22 cellular contexts compared by ENCODE assay signal in genomic region chr7:45187089-45187945, GRCh38. TPM values are rescaled to one million over a fixed set of nuclear protein-coding genes. Genes with fewer than 3 reads are reported as not detected.
DNase-seq lines count a peak whose midpoint lies in the region; ATAC-seq and TF ChIP-seq lines count a peak whose summit lies in the region.
"Had no signal": no experiment of that assay in that cellular context is flagged by ENCODE, and none has a peak within 500 bp of the region (broad histone marks: within the 10 kb centered on the region; RNA-seq: fewer than 3 reads in every experiment).

No MANE protein-coding gene starts in this region.

- H3K36me3 Mint-ChIP-seq in MCF 10A (ENCODE audit: insufficient read depth, unreplicated experiment) = no peaks in the 10 kb centered on the region
- no peaks in the 10 kb centered on the region for H3K36me3 Mint-ChIP-seq in CD4-positive, alpha-beta T cell (ENCODE audit: low read depth)
- H3K36me3 Mint-ChIP-seq: CD8-positive, alpha-beta memory T cell had no signal

- H3K4me1 Mint-ChIP-seq in MCF 10A (ENCODE audit: insufficient read depth, unreplicated experiment) = no peaks in the 10 kb centered on the region
- H3K4me1 Mint-ChIP-seq in CD4-positive, alpha-beta T cell (ENCODE audit: low read depth) = no peaks in the 10 kb centered on the region
- H3K4me1 Mint-ChIP-seq: CD8-positive, alpha-beta memory T cell; GM23338 had no signal

- peaks cover 11% of the 10 kb centered on the region for H3K27me3 Mint-ChIP-seq in MCF 10A (ENCODE audit: insufficient read depth, unreplicated experiment)
- H3K27me3 Mint-ChIP-seq in CD4-positive, alpha-beta T cell = peaks cover 7% of the 10 kb centered on the region

- POLR2A ChIA-PET in MCF 10A (lab: Yijun Ruan, JAX) = no interaction called here
- POLR2A ChIA-PET in CD4-positive, alpha-beta T cell (lab: Charles Lee) = no interaction called here

- H3K36me3 ChIP-seq in breast epithelium = no peaks in the 10 kb centered on the region
- H3K36me3 ChIP-seq: BLaER1 treated with 17β-estradiol and CSF1 and Interleukin-3, amounts not matched to agents 10 nM and 100 nM had no signal

- no peak for TF ChIP-seq POLR2A in breast epithelium (IDR thresholded peaks at IDR 0.05)

- TF ChIP-seq CTCF in breast epithelium (IDR thresholded peaks at IDR 0.05) (no peak), MCF 10A (IDR thresholded peaks at IDR 0.05; ENCODE audit: unreplicated experiment) (no peak)
- TF ChIP-seq CTCF in CD4-positive, alpha-beta T cell (IDR thresholded peaks at IDR 0.05) = no peak

- no peak overlapping the region for H3K27ac ChIP-seq in breast epithelium
- no peak overlapping the region for H3K27ac ChIP-seq in CD4-positive, alpha-beta T cell (ENCODE audit: low read depth, low read length)
- H3K27ac ChIP-seq: BLaER1 treated with 17β-estradiol and CSF1 and Interleukin-3, amounts not matched to agents 10 nM and 100 nM had no signal

- intact Hi-C loops in breast epithelium (cut with DNase I; ENCODE audit: low total_unique reads) = no loop called here
- intact Hi-C loops in MCF 10A (cut with micrococcal nuclease) = no loop called here
- intact Hi-C loops in CD4-positive, alpha-beta T cell (cut with DNase I, micrococcal nuclease) = no loop called here

- H3K4me3 ChIP-seq in breast epithelium = no peak overlapping the region
- H3K4me3 ChIP-seq: BLaER1 treated with 17β-estradiol and CSF1 and Interleukin-3, amounts not matched to agents 10 nM and 100 nM; GM23338 had no signal

- no peak overlapping the region for H3K4me3 Mint-ChIP-seq in MCF 10A (ENCODE audit: unreplicated experiment)
- H3K4me3 Mint-ChIP-seq in CD4-positive, alpha-beta T cell = no peak overlapping the region
- H3K4me3 Mint-ChIP-seq: GM23338 had no signal

- CTCF ChIA-PET in MCF 10A (lab: Yijun Ruan, JAX) = interaction anchor here (1.1 kb wide), 1 partner anchor 73 kb away, joined by 3 read pairs; no protein-coding TSS in a partner anchor
- CTCF ChIA-PET in CD4-positive, alpha-beta T cell (lab: Charles Lee) = interaction anchor here (0.6 kb wide), 1 partner anchor 51 kb away, joined by 3 read pairs; no protein-coding TSS in a partner anchor

- no peak for ATAC-seq in CD4-positive, alpha-beta T cell (ENCODE audit: poor library complexity)
- ATAC-seq in GM18907 (IDR thresholded peaks at IDR 0.05; ENCODE audit: unreplicated experiment) (no peak), HG02970 (IDR thresholded peaks at IDR 0.05; ENCODE audit: low FRiP score, unreplicated experiment) (no peak)
- ATAC-seq: GM23338, HepG2 had no signal

- no peaks in the 10 kb centered on the region for H3K4me1 ChIP-seq in breast epithelium

- peaks cover 3% of the 10 kb centered on the region for H3K9me3 Mint-ChIP-seq in MCF 10A (ENCODE audit: unreplicated experiment)
- H3K9me3 Mint-ChIP-seq in CD4-positive, alpha-beta T cell = no peaks in the 10 kb centered on the region
- H3K9me3 Mint-ChIP-seq: CD8-positive, alpha-beta memory T cell; GM23338 had no signal

- no peaks in the 10 kb centered on the region for H3K27me3 ChIP-seq in breast epithelium
- H3K27me3 ChIP-seq in CD4-positive, alpha-beta T cell (ENCODE audit: control insufficient read depth, insufficient read depth, low read length) = no peaks in the 10 kb centered on the region
- H3K27me3 ChIP-seq: BLaER1 treated with 17β-estradiol and CSF1 and Interleukin-3, amounts not matched to agents 10 nM and 100 nM had no signal

- peak; percentile 10 to 19 for DNase-seq in breast epithelium (ENCODE audit: low spot score in 2 of 2)
- DNase-seq in MCF 10A (ENCODE audit: unreplicated experiment) = no peak
- DNase-seq in activated CD8-positive, alpha-beta memory T cell treated with anti-CD3 and anti-CD28 coated beads, Interleukin-2, amount 50 U/mL, for 48 hours = peak; percentile 33
- peak; percentile 65 for DNase-seq in myocyte (ENCODE audit: low read depth)
- DNase-seq in ureter (ENCODE audit: low spot score) = peak; percentile 27
- no peak for DNase-seq in CD4-positive, alpha-beta T cell
- DNase-seq: CD8-positive, alpha-beta memory T cell; DMS79; HCEC 1CT; KBM-7; NCI-H1417; NCI-H187; NCI-H2107; NCI-H510A treated with DMSO at 0.1 percent for 48 hours; NCI-H82; SHP77 had no signal

- no peaks in the 10 kb centered on the region for H3K9me3 ChIP-seq in breast epithelium
- no peaks in the 10 kb centered on the region for H3K9me3 ChIP-seq in CD4-positive, alpha-beta T cell (ENCODE audit: control insufficient read depth, low read length)

- H3K27ac Mint-ChIP-seq in MCF 10A (ENCODE audit: low read depth, unreplicated experiment) = no peak overlapping the region
- H3K27ac Mint-ChIP-seq in CD4-positive, alpha-beta T cell = no peak overlapping the region
- H3K27ac Mint-ChIP-seq: CD8-positive, alpha-beta memory T cell; GM23338 had no signal

- BruUV-seq in MCF 10A (replicated peaks; lab: Mats Ljungman, UMichigan) = no TSS peak

RNA-seq across cellular contexts. Expression of gene RAMP3, which starts 29.7 kb away (rescaled TPM):
- total RNA-seq in breast epithelium (100 to 1,000 TPM in 1 of 3 donors, 10 to 100 TPM in 2; 11.7 to 103 (median 76.8) TPM), MCF 10A (2022) (not detected in 2 replicates), myocyte (not detected in 2 replicates), ureter (47.2 TPM)
- polyA plus RNA-seq in myocyte (2012) = not detected
- total RNA-seq in CD4-positive, alpha-beta T cell = not detected
- total RNA-seq: A673; CD8-positive, alpha-beta memory T cell; HepG2 had no signal
- polyA plus RNA-seq: CD8-positive, alpha-beta memory T cell; HepG2 had no signal

Comparison
In these comparisons a context has a peak if more than half of its experiments do, and no peak if none do; other contexts are left out.
1. DNase-seq: peak in breast epithelium (2 of 2), activated CD8-positive, alpha-beta memory T cell treated with anti-CD3 and anti-CD28 coated beads, Interleukin-2, amount 50 U/mL, for 48 hours (single experiment), myocyte (single experiment) and ureter (single experiment); none in MCF 10A (single experiment) and CD4-positive, alpha-beta T cell (0 of 10).
2. RNA of gene RAMP3, which starts 29.7 kb away (total RNA-seq): 11.7 to 103 TPM in breast epithelium and 47.2 TPM in ureter (single experiment); not detected in CD4-positive, alpha-beta T cell, not detected in MCF 10A and not detected in myocyte; every median in the first group is over 10 times any median in the second.